9 cellular contexts compared by ENCODE assay signal in the genomic region with DNA sequence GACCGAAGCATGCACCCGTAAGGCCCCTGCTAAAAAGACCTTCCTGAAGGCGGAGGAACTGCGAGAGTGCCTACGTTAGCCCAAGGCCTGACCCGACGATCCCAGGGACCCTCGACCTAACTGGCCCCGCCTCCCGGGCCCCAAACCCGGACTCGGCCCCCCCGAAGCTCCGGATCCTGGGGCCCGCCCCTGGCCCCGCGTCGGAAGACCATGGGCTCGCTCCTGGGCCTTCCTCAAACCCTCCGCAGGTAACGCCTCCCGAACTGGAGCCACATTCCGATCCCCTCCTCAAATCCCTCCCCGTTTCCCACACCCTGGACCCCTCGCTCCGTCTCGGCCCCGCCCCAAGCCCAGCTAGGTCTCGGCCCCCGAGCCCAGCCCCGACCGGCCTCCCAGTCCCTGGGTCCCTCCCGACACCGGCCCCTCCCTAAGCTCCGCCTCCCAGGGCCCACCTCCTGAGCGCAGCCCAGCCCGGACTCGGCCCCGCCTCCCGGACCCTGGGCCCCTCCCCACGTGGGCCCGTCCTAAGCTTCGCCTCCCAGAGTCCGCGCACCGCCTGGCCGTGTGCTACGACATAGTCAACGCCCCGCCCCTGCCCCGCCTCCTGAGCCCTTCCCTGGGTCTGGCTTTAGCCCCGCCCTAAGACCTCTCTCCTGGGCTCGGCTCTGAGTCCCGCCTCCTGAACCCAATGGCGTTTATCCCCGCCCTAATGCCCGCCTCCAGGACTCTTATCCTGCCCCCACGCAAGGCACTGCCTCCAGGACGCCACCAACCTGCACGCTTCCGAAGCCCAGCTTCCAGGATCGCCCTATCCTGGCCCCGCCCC. TPM values are rescaled to one million over a fixed set of nuclear protein-coding genes. Genes with fewer than 3 reads are reported as not detected.
A peak's percentile ranks its signal among the peaks of the same experiment; 100 is the strongest.
DNase-seq lines count a peak whose midpoint lies in the region; ATAC-seq and TF ChIP-seq lines count a peak whose summit lies in the region.
"Not testable (repeated sequence)": the region's sequence is repeated elsewhere in the genome, so short reads cannot be mapped to it uniquely, and the experiment has no call there.
"Had no signal": no experiment of that assay in that cellular context is flagged by ENCODE, and none has a peak within 500 bp of the region (broad histone marks: within the 10 kb centered on the region; RNA-seq: fewer than 3 reads in every experiment).

No MANE protein-coding gene starts in this region.

- peak overlapping the region; percentile 64 for H3K27ac ChIP-seq in substantia nigra (ENCODE audit: low read depth, low read length, poor library complexity, severe bottlenecking)

- H3K4me1 Mint-ChIP-seq in activated CD8-positive, alpha-beta T cell treated with anti-CD3 and anti-CD28 coated beads, Interleukin-2, amount 10 ng/mL, durations not matched to agents 7 days and 5 days (ENCODE audit: low read depth), result peaks cover 14% of the 10 kb centered on the region
- H3K4me1 Mint-ChIP-seq in progenitor cell of endocrine pancreas (ENCODE audit: low read depth), result not testable (repeated sequence)

- H3K27me3 Mint-ChIP-seq in activated CD8-positive, alpha-beta T cell treated with anti-CD3 and anti-CD28 coated beads, Interleukin-2, amount 10 ng/mL, durations not matched to agents 7 days and 5 days (ENCODE audit: low read depth); progenitor cell of endocrine pancreas: not testable (repeated sequence)

- ATAC-seq in HG03460 (IDR thresholded peaks at IDR 0.05; ENCODE audit: unreplicated experiment), result peak; percentile 68
- ATAC-seq in activated CD8-positive, alpha-beta T cell treated with anti-CD3 and anti-CD28 coated beads, Interleukin-2, amount 10 ng/mL, durations not matched to agents 7 days and 5 days, result peak; percentile 79

- CTCF ChIA-PET in activated CD8-positive, alpha-beta T cell treated with anti-CD3 and anti-CD28 coated beads, Interleukin-2, amount 10 ng/mL, durations not matched to agents 7 days and 5 days (lab: Charles Lee), result not testable (repeated sequence)

- not testable (repeated sequence) for TF ChIP-seq CTCF in choroid plexus epithelial cell (conservative IDR thresholded peaks at IDR 0.05; ENCODE audit: low read depth, low read length); progenitor cell of endocrine pancreas (IDR thresholded peaks at IDR 0.05; ENCODE audit: unreplicated experiment)

- H3K27ac Mint-ChIP-seq in activated CD8-positive, alpha-beta T cell treated with anti-CD3 and anti-CD28 coated beads, Interleukin-2, amount 10 ng/mL, durations not matched to agents 7 days and 5 days, result peak overlapping the region; percentile 100
- H3K27ac Mint-ChIP-seq in progenitor cell of endocrine pancreas, result peak overlapping the region; percentile 99

- H3K4me3 Mint-ChIP-seq in activated CD8-positive, alpha-beta T cell treated with anti-CD3 and anti-CD28 coated beads, Interleukin-2, amount 10 ng/mL, durations not matched to agents 7 days and 5 days, result peak overlapping the region; percentile 88
- H3K4me3 Mint-ChIP-seq in progenitor cell of endocrine pancreas (ENCODE audit: low read depth), result peak overlapping the region; percentile 82

- H3K4me3 ChIP-seq in choroid plexus epithelial cell (ENCODE audit: low read depth, low read length), result peak overlapping the region; percentile 70
- peak overlapping the region; percentile 58 for H3K4me3 ChIP-seq in iPS-11a (ENCODE audit: low read depth, low read length)

- H3K36me3 Mint-ChIP-seq in activated CD8-positive, alpha-beta T cell treated with anti-CD3 and anti-CD28 coated beads, Interleukin-2, amount 10 ng/mL, durations not matched to agents 7 days and 5 days (ENCODE audit: low read depth); progenitor cell of endocrine pancreas (ENCODE audit: insufficient read depth): not testable (repeated sequence)

- in situ Hi-C loops in G401 (cut with HindIII; ENCODE audit: low sequenced_read_pairs), result not testable (repeated sequence)

- POLR2A ChIA-PET in activated CD8-positive, alpha-beta T cell treated with anti-CD3 and anti-CD28 coated beads, Interleukin-2, amount 10 ng/mL, durations not matched to agents 7 days and 5 days (lab: Charles Lee), result not testable (repeated sequence)

- DNase-seq in G401 (ENCODE audit: low spot score), result peak; percentile 95
- DNase-seq in NOMO-1 treated with DMSO at 0.1 percent for 48 hours (lab: John Stamatoyannopoulos, UW; ENCODE audit: unreplicated experiment), result peak; percentile 88
- peak; percentile 96 for DNase-seq in activated CD8-positive, alpha-beta T cell treated with anti-CD3 and anti-CD28 coated beads, Interleukin-2, amount 10 ng/mL, durations not matched to agents 7 days and 5 days
- peak; percentile 96 for DNase-seq in choroid plexus epithelial cell (ENCODE audit: low read depth)
- peak; percentile 82 for DNase-seq in progenitor cell of endocrine pancreas (ENCODE audit: low spot score, unreplicated experiment)
- DNase-seq in substantia nigra (lab: John Stamatoyannopoulos, UW), result peak; percentile 69 to 100 (median 96)

- not testable (repeated sequence) for H3K9me3 Mint-ChIP-seq in activated CD8-positive, alpha-beta T cell treated with anti-CD3 and anti-CD28 coated beads, Interleukin-2, amount 10 ng/mL, durations not matched to agents 7 days and 5 days (ENCODE audit: insufficient read depth); progenitor cell of endocrine pancreas (ENCODE audit: low read depth)

RNA-seq across cellular contexts. Expression of gene FAM90A26, which starts 17.8 kb away (rescaled TPM):
- not detected in 2 replicates for total RNA-seq in G401 (2014; rRNA removed; shearing (Covaris generic))
- total RNA-seq in activated CD8-positive, alpha-beta T cell treated with anti-CD3 and anti-CD28 coated beads, Interleukin-2, amount 10 ng/mL, durations not matched to agents 7 days and 5 days, result not detected
- not detected in 2 replicates for total RNA-seq in progenitor cell of endocrine pancreas
- total RNA-seq: T-helper 2 cell treated with Interferon-gamma antibody and Interleukin-4, amounts not matched to agents 100 ng/mL and 5 ng/mL, for 36 hours had no signal

RNA-seq across cellular contexts. Expression of gene USP17L10, which starts 58.1 kb away (rescaled TPM):
- not detected in 2 replicates for total RNA-seq in G401 (2014; rRNA removed; shearing (Covaris generic))
- not detected for total RNA-seq in activated CD8-positive, alpha-beta T cell treated with anti-CD3 and anti-CD28 coated beads, Interleukin-2, amount 10 ng/mL, durations not matched to agents 7 days and 5 days
- not detected in 2 replicates for total RNA-seq in progenitor cell of endocrine pancreas
- total RNA-seq: T-helper 2 cell treated with Interferon-gamma antibody and Interleukin-4, amounts not matched to agents 100 ng/mL and 5 ng/mL, for 36 hours had no signal

Comparison
In these comparisons a context has a peak if more than half of its experiments do, and no peak if none do; other contexts are left out.
1. Peak in every context shown above with its lines: DNase-seq, ATAC-seq, H3K4me3 ChIP-seq and H3K27ac ChIP-seq.